ENCODE assay signal across 9 cellular contexts in genomic region chr17:6069611-6070279, GRCh38. TPM values are rescaled to one million over a fixed set of nuclear protein-coding genes. Genes with fewer than 3 reads are reported as not detected.
A peak's percentile ranks its signal among the peaks of the same experiment; 100 is the strongest.
DNase-seq lines count a peak whose midpoint lies in the region; ATAC-seq, FAIRE-seq and TF ChIP-seq lines count a peak whose summit lies in the region.
"Had no signal": no experiment of that assay in that cellular context is flagged by ENCODE, and none has a peak within 500 bp of the region (broad histone marks: within the 10 kb centered on the region; RNA-seq: fewer than 3 reads in every experiment).

No MANE protein-coding gene starts in this region.

- no peak for FAIRE-seq in GM12878 (lab: Jason Lieb, UNC)

- H3K36me3 ChIP-seq in GM12878 (ENCODE audit: control insufficient read depth in 2 of 2, insufficient read depth in 2 of 2, low read length in 1 of 2): no peaks in the 10 kb centered on the region
- H3K36me3 ChIP-seq in left lung: no peaks in the 10 kb centered on the region

- H2AFZ ChIP-seq in GM12878 (ENCODE audit: control insufficient read depth, low read depth, low read length): no peak overlapping the region

- BruUV-seq in GM12878 (replicated peaks; lab: Mats Ljungman, UMichigan): no TSS peak

- no peak overlapping the region for H3K27ac ChIP-seq in GM12878 (ENCODE audit: control insufficient read depth, insufficient read depth)
- no peak overlapping the region for H3K27ac ChIP-seq in left lung

- SMC1A ChIA-PET in GM12878 (lab: Charles Lee; ENCODE audit: uncharacterized antibody, unreplicated experiment): no interaction called here

- peaks cover 56% of the 10 kb centered on the region for H3K27me3 Mint-ChIP-seq in T-helper 1 cell treated with Interleukin-12 subunit alpha and Interleukin-12 subunit beta and Interleukin-4 antibody, amounts not matched to agents 30 μg/mL and 1 μg/mL, for 36 hours (ENCODE audit: low read depth)
- peaks cover 75% of the 10 kb centered on the region for H3K27me3 Mint-ChIP-seq in stimulated activated memory B cell treated with anti-CD40 and anti-IgM and Interleukin-4, amounts not matched to agents 10 μg/mL and 1 μg/mL and 100 μg/mL, for 72 hours

- no peak for ATAC-seq in GM12878
- ATAC-seq in left lung: peak; percentile 29
- no peak for ATAC-seq in stimulated activated memory B cell treated with anti-CD40 and anti-IgM and Interleukin-4, amounts not matched to agents 10 μg/mL and 1 μg/mL and 100 μg/mL, for 72 hours
- no peak for ATAC-seq in GM18519 (IDR thresholded peaks at IDR 0.05; ENCODE audit: low FRiP score, unreplicated experiment)
- no peak for ATAC-seq in HG03432 (IDR thresholded peaks at IDR 0.05; ENCODE audit: unreplicated experiment)

- intact Hi-C loops in GM12878 (cut with micrococcal nuclease; ENCODE audit: unreplicated experiment) (no loop called here), left lung (cut with DNase I) (no loop called here)

- H3K9me3 Mint-ChIP-seq in T-helper 1 cell treated with Interleukin-12 subunit alpha and Interleukin-12 subunit beta and Interleukin-4 antibody, amounts not matched to agents 30 μg/mL and 1 μg/mL, for 36 hours: no peaks in the 10 kb centered on the region
- no peaks in the 10 kb centered on the region for H3K9me3 Mint-ChIP-seq in stimulated activated memory B cell treated with anti-CD40 and anti-IgM and Interleukin-4, amounts not matched to agents 10 μg/mL and 1 μg/mL and 100 μg/mL, for 72 hours

- no peaks in the 10 kb centered on the region for H4K20me1 ChIP-seq in GM12878 (ENCODE audit: control insufficient read depth, insufficient read depth)

- H3K9me3 ChIP-seq in GM12878 (replicated peaks; ENCODE audit: control insufficient read depth, insufficient read depth, low read length) (no peaks in the 10 kb centered on the region), left lung (no peaks in the 10 kb centered on the region)

- 25% methylated on average over 25 of the region's 38 CpGs for WGBS in GM12878 (ENCODE audit: insufficient coverage, insufficient replicate concordance, low lambda C conversion rate, missing lambda C conversion rate)

- POLR2A ChIA-PET in GM12878 (lab: Charles Lee): no interaction called here

- no peak for TF ChIP-seq RAD21 in GM12878 (IDR thresholded peaks at IDR 0.05; ENCODE audit: insufficient read depth, low read depth, low read length)

- peaks cover 3% of the 10 kb centered on the region for H3K36me3 Mint-ChIP-seq in T-helper 1 cell treated with Interleukin-12 subunit alpha and Interleukin-12 subunit beta and Interleukin-4 antibody, amounts not matched to agents 30 μg/mL and 1 μg/mL, for 36 hours (ENCODE audit: low read depth)
- H3K36me3 Mint-ChIP-seq in stimulated activated memory B cell treated with anti-CD40 and anti-IgM and Interleukin-4, amounts not matched to agents 10 μg/mL and 1 μg/mL and 100 μg/mL, for 72 hours: no peaks in the 10 kb centered on the region

- DNase-seq in T-helper 1 cell (no peak), GM12878 (ENCODE audit: low read depth, low spot score) (no peak), left lung (no peak), NCI-H526 treated with DMSO at 0.1 percent for 48 hours (lab: John Stamatoyannopoulos, UW) (no peak)

- no peaks in the 10 kb centered on the region for H3K79me2 ChIP-seq in GM12878 (ENCODE audit: control insufficient read depth, insufficient read depth, low read length)

- RAD21 ChIA-PET in GM12878 (lab: Charles Lee; ENCODE audit: unreplicated experiment): no interaction called here

- in situ Hi-C loops in GM12878 (cut with MboI): no loop called here

- H3K9ac ChIP-seq in GM12878 (ENCODE audit: control insufficient read depth, insufficient read depth, low read length): no peak overlapping the region

- H3K4me2 ChIP-seq in GM12878 (ENCODE audit: control insufficient read depth, insufficient read depth): no peak overlapping the region

- no peak for TF ChIP-seq EP300 in GM12878 (IDR thresholded peaks at IDR 0.05; ENCODE audit: borderline replicate concordance in 1 of 2, control insufficient read depth in 1 of 2, low read depth in 2 of 2, low read length in 2 of 2)

- no peak for TF ChIP-seq POLR2A in GM12878 (IDR thresholded peaks at IDR 0.05; ENCODE audit: low read depth, low read length)

- H3K4me1 Mint-ChIP-seq in T-helper 1 cell treated with Interleukin-12 subunit alpha and Interleukin-12 subunit beta and Interleukin-4 antibody, amounts not matched to agents 30 μg/mL and 1 μg/mL, for 36 hours (ENCODE audit: low read depth): peaks cover 6% of the 10 kb centered on the region
- H3K4me1 Mint-ChIP-seq in stimulated activated memory B cell treated with anti-CD40 and anti-IgM and Interleukin-4, amounts not matched to agents 10 μg/mL and 1 μg/mL and 100 μg/mL, for 72 hours: peaks cover 14% of the 10 kb centered on the region

- H3K27me3 ChIP-seq in GM12878 (replicated peaks in 1 of 2; ENCODE audit: control insufficient read depth in 2 of 2, insufficient read depth in 2 of 2, low read length in 1 of 2) (peaks cover 0 to 8% of the 10 kb centered on the region in 2 experiments; a peak in 2 of 4 replicates), left lung (peaks cover 6 to 94% of the 10 kb centered on the region in 2 donors)

- no peak overlapping the region for H3K27ac Mint-ChIP-seq in T-helper 1 cell treated with Interleukin-12 subunit alpha and Interleukin-12 subunit beta and Interleukin-4 antibody, amounts not matched to agents 30 μg/mL and 1 μg/mL, for 36 hours
- no peak overlapping the region for H3K27ac Mint-ChIP-seq in stimulated activated memory B cell treated with anti-CD40 and anti-IgM and Interleukin-4, amounts not matched to agents 10 μg/mL and 1 μg/mL and 100 μg/mL, for 72 hours

- CTCF ChIA-PET in GM12878 (lab: Yijun Ruan, JAX): interaction anchor here (1.1 kb wide), 1 partner anchor 8 kb away, joined by 3 read pairs; no protein-coding TSS in a partner anchor

- no peaks in the 10 kb centered on the region for H3K4me1 ChIP-seq in GM12878 (ENCODE audit: control insufficient read depth, insufficient read depth, low read length)
- peaks cover 0 to 7% of the 10 kb centered on the region in 2 donors for H3K4me1 ChIP-seq in left lung

- H3K4me3 Mint-ChIP-seq in T-helper 1 cell treated with Interleukin-12 subunit alpha and Interleukin-12 subunit beta and Interleukin-4 antibody, amounts not matched to agents 30 μg/mL and 1 μg/mL, for 36 hours: peak overlapping the region; percentile 31
- peak overlapping the region; percentile 64 for H3K4me3 Mint-ChIP-seq in stimulated activated memory B cell treated with anti-CD40 and anti-IgM and Interleukin-4, amounts not matched to agents 10 μg/mL and 1 μg/mL and 100 μg/mL, for 72 hours

- no peak for TF ChIP-seq CTCF in GM12878 (IDR thresholded peaks at IDR 0.05 in 2 of 3, conservative IDR thresholded peaks at IDR 0.05 in 1 of 3; ENCODE audit: control insufficient read depth in 2 of 3, extremely low read depth in 1 of 3, insufficient read depth in 1 of 3, low read depth in 3 of 3, low read length in 3 of 3)
- TF ChIP-seq CTCF in left lung (IDR thresholded peaks at IDR 0.05): no peak

- H3K4me3 ChIP-seq in GM12878 (no peak overlapping the region), left lung (no peak overlapping the region)

TF ChIP-seq in GM12878, 131 proteins besides CTCF, POLR2A, EP300 and RAD21 (continues in another document):
- TF ChIP-seq HCFC1 (IDR thresholded peaks at IDR 0.05; ENCODE audit: low read length) (no peak), MEF2B (IDR thresholded peaks at IDR 0.05; ENCODE audit: partially characterized antibody, poor library complexity, severe bottlenecking) (no peak), BCL3 (IDR thresholded peaks at IDR 0.05; ENCODE audit: borderline replicate concordance, insufficient read depth, low read depth, low read length, poor library complexity, severe bottlenecking) (peak; percentile 17)

RNA-seq across cellular contexts. Expression of gene WSCD1, which starts 0.4 kb away (rescaled TPM):
- total RNA-seq in GM12878 (2013; cell fraction: nucleolus; rRNA removed): not detected in 2 replicates
- total RNA-seq in GM12878 (2014; rRNA removed) (not detected in 2 replicates), GM12878 (2014; rRNA removed; fragmentation: Illumina TruSeq; extraction: Trizol) (not detected in 2 replicates), GM12878 (2021) (not detected in 2 replicates), left lung (1 to 10 TPM; 2.9 to 3.9 TPM)
- not detected for polyA plus RNA-seq in GM12878 (2011; ENCODE audit: low read depth)
- polyA plus RNA-seq in GM12878 (2011; rRNA removed) (0.01 TPM in 2 replicates), GM12878 (2014; fragmentation: Illumina TruSeq; extraction: Trizol) (0.16 TPM in 1 of 2 replicates, not detected in the other), GM12878 (2014; fragmentation: Nextera tagmentation; extraction: Ambion mirVana) (not detected), GM12878 (2014; rRNA removed) (not detected in 2 replicates), GM12878 (2016; fragmentation: Nextera tagmentation; extraction: Ambion mirVana) (not detected)
- 0.05 and 0.10 TPM in 2 replicates for polyA plus RNA-seq in GM12878 (2011; cell fraction: cytosol; rRNA removed)
- polyA plus RNA-seq in GM12878 (2011; cell fraction: nucleus; rRNA removed): 0.04 and 0.39 TPM in 2 replicates
- not detected in 2 replicates for polyA plus RNA-seq in GM12878 (2012)
- polyA minus RNA-seq in GM12878 (2011; rRNA and poly(A)+ RNA removed): not detected in 2 replicates
- polyA minus RNA-seq in GM12878 (2011; cell fraction: cytosol; rRNA and poly(A)+ RNA removed): not detected in 2 replicates
- polyA minus RNA-seq in GM12878 (2011; cell fraction: nucleus; rRNA and poly(A)+ RNA removed): not detected in 2 replicates
- total RNA-seq: M059J had no signal
